12 cellular contexts compared by ENCODE assay signal in the genomic region with DNA sequence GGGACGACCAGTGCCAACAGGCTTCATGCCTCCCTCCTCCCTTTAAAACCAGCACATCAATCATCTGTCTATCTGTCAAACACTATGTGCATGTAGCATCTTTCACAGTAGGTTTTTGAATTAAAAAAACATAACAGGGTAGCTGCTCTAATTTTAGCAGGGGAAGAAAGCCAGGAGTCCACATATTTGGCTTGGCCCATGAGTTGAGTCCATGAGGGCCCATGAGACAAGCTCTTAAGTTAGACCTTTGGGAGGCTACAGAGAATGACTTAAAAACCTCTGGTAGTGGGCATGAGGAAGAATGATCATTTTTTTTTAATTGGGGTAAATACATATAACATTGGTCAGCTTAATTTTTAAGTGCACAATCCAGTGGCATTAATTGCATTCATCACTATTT.
"Had no signal": no experiment of that assay in that cellular context is flagged by ENCODE, and none has a peak within 500 bp of the region (broad histone marks: within the 10 kb centered on the region; RNA-seq: fewer than 3 reads in every experiment).

No MANE protein-coding gene starts in this region.

- H3K27ac ChIP-seq: neural progenitor cell, vagina had no signal

- H2AFZ ChIP-seq: neural progenitor cell had no signal

- H3K4me2 ChIP-seq: neural progenitor cell had no signal

- H3K9me3 Mint-ChIP-seq: activated naive CD4-positive, alpha-beta T cell treated with anti-CD3 and anti-CD28 coated beads, Interleukin-2, amount 50 U/mL, for 72 hours; neural progenitor cell had no signal

- ATAC-seq: activated naive CD4-positive, alpha-beta T cell treated with anti-CD3 and anti-CD28 coated beads, Interleukin-2, amount 50 U/mL, for 72 hours; esophagus mucosa had no signal

- H3K4me1 Mint-ChIP-seq: neural progenitor cell had no signal

- H3K36me3 ChIP-seq: neural progenitor cell had no signal

- H3K4me3 ChIP-seq: neural progenitor cell, pancreas, tibial nerve, vagina had no signal

- H3K4me3 Mint-ChIP-seq: neural progenitor cell had no signal

- H3K9me3 ChIP-seq: pancreas, tibial nerve, vagina had no signal

- DNase-seq: activated CD4-positive, alpha-beta T cell treated with anti-CD3 and anti-CD28 coated beads for 4 hours; amniotic stem cell; head of caudate nucleus; pancreas; stimulated activated CD4-positive, alpha-beta T cell treated with anti-CD3 and anti-CD28 coated beads, Interleukin-15, amount 100 ng/mL, for 24 hours; stimulated activated CD4-positive, alpha-beta T cell treated with anti-CD3 and anti-CD28 coated beads, Interleukin-4, amount 100 ng/mL, for 24 hours; T1000 had no signal

- H3K4me1 ChIP-seq: neural progenitor cell, vagina had no signal

- H3K27me3 ChIP-seq: neural progenitor cell, pancreas, tibial nerve, vagina had no signal

- H3K27ac Mint-ChIP-seq: activated naive CD4-positive, alpha-beta T cell treated with anti-CD3 and anti-CD28 coated beads, Interleukin-2, amount 50 U/mL, for 72 hours; neural progenitor cell had no signal
